ENCODE assay signal across 19 cellular contexts in genomic region chr19:5654931-5655330, GRCh38.
"Had no signal": no experiment of that assay in that cellular context is flagged by ENCODE, and none has a peak within 500 bp of the region (broad histone marks: within the 10 kb centered on the region; RNA-seq: fewer than 3 reads in every experiment).

No MANE protein-coding gene starts in this region.

- H2AFZ ChIP-seq: hepatocyte had no signal

- H3K4me3 Mint-ChIP-seq: dendritic cell treated with granulocyte-macrophage colony-stimulating factor and Interleukin-4, amounts not matched to agents 40 ng/mL and 50 ng/mL, for 4 days; naive thymus-derived CD8-positive, alpha-beta T cell; neural crest cell; stimulated activated memory B cell treated with anti-CD40 and anti-IgM and Interleukin-4, amounts not matched to agents 10 μg/mL and 1 μg/mL and 100 μg/mL, for 72 hours; stimulated activated naive CD8-positive, alpha-beta T cell treated with anti-CD3 and anti-CD28 coated beads, Interleukin-15, amount 100 ng/mL, for 72 hours had no signal

- H3K9me3 ChIP-seq: mucosa of descending colon, testis, tibial nerve, upper lobe of right lung, vagina had no signal

- H3K4me1 Mint-ChIP-seq: neural crest cell; stimulated activated memory B cell treated with anti-CD40 and anti-IgM and Interleukin-4, amounts not matched to agents 10 μg/mL and 1 μg/mL and 100 μg/mL, for 72 hours; stimulated activated naive CD8-positive, alpha-beta T cell treated with anti-CD3 and anti-CD28 coated beads, Interleukin-15, amount 100 ng/mL, for 72 hours had no signal

- H3K9me3 Mint-ChIP-seq: dendritic cell treated with granulocyte-macrophage colony-stimulating factor and Interleukin-4, amounts not matched to agents 40 ng/mL and 50 ng/mL, for 4 days; naive thymus-derived CD8-positive, alpha-beta T cell; neural crest cell; stimulated activated memory B cell treated with anti-CD40 and anti-IgM and Interleukin-4, amounts not matched to agents 10 μg/mL and 1 μg/mL and 100 μg/mL, for 72 hours; stimulated activated naive CD8-positive, alpha-beta T cell treated with anti-CD3 and anti-CD28 coated beads, Interleukin-15, amount 100 ng/mL, for 72 hours had no signal

- H3K27me3 Mint-ChIP-seq: dendritic cell treated with granulocyte-macrophage colony-stimulating factor and Interleukin-4, amounts not matched to agents 40 ng/mL and 50 ng/mL, for 4 days; naive thymus-derived CD8-positive, alpha-beta T cell; stimulated activated memory B cell treated with anti-CD40 and anti-IgM and Interleukin-4, amounts not matched to agents 10 μg/mL and 1 μg/mL and 100 μg/mL, for 72 hours; stimulated activated naive CD8-positive, alpha-beta T cell treated with anti-CD3 and anti-CD28 coated beads, Interleukin-15, amount 100 ng/mL, for 72 hours had no signal

- FAIRE-seq: colon, endothelial cell of umbilical vein had no signal

- H3K27ac ChIP-seq: hepatocyte, testis, tibial nerve, upper lobe of right lung, vagina had no signal

- H3K27ac Mint-ChIP-seq: dendritic cell treated with granulocyte-macrophage colony-stimulating factor and Interleukin-4, amounts not matched to agents 40 ng/mL and 50 ng/mL, for 4 days; stimulated activated memory B cell treated with anti-CD40 and anti-IgM and Interleukin-4, amounts not matched to agents 10 μg/mL and 1 μg/mL and 100 μg/mL, for 72 hours had no signal

- H3K4me3 ChIP-seq: hepatocyte, mucosa of descending colon, testis, tibial nerve, upper lobe of right lung, vagina had no signal

- H3K4me1 ChIP-seq: testis, tibial nerve, upper lobe of right lung, vagina had no signal

- H3K4me2 ChIP-seq: hepatocyte had no signal

- ATAC-seq: left ventricle myocardium superior; naive thymus-derived CD8-positive, alpha-beta T cell; right cardiac atrium; stimulated activated memory B cell treated with anti-CD40 and anti-IgM and Interleukin-4, amounts not matched to agents 10 μg/mL and 1 μg/mL and 100 μg/mL, for 72 hours; stimulated activated naive CD8-positive, alpha-beta T cell treated with anti-CD3 and anti-CD28 coated beads, Interleukin-15, amount 100 ng/mL, for 72 hours; upper lobe of right lung had no signal

- H3K27me3 ChIP-seq: hepatocyte, testis, tibial nerve, upper lobe of right lung, vagina had no signal

- DNase-seq: foreskin melanocyte; left ventricle myocardium superior; naive thymus-derived CD8-positive, alpha-beta T cell; right cardiac atrium; stimulated activated CD4-positive, alpha-beta T cell treated with anti-CD3 and anti-CD28 coated beads, Interleukin-15, amount 100 ng/mL, for 24 hours; stimulated activated CD4-positive, alpha-beta T cell treated with anti-CD3 and anti-CD28 coated beads, Interleukin-1b, Interleukin-23, amount 100 ng/mL, for 48 hours; stimulated activated CD4-positive, alpha-beta T cell treated with anti-CD3 and anti-CD28 coated beads, Interleukin-4, amount 100 ng/mL, for 24 hours; stimulated activated naive CD8-positive, alpha-beta T cell treated with anti-CD3 and anti-CD28 coated beads, Interleukin-15, amount 100 ng/mL, for 72 hours; testis; upper lobe of right lung had no signal
